Comparison of ENCODE assay signal across 7 cellular contexts in the genomic region with DNA sequence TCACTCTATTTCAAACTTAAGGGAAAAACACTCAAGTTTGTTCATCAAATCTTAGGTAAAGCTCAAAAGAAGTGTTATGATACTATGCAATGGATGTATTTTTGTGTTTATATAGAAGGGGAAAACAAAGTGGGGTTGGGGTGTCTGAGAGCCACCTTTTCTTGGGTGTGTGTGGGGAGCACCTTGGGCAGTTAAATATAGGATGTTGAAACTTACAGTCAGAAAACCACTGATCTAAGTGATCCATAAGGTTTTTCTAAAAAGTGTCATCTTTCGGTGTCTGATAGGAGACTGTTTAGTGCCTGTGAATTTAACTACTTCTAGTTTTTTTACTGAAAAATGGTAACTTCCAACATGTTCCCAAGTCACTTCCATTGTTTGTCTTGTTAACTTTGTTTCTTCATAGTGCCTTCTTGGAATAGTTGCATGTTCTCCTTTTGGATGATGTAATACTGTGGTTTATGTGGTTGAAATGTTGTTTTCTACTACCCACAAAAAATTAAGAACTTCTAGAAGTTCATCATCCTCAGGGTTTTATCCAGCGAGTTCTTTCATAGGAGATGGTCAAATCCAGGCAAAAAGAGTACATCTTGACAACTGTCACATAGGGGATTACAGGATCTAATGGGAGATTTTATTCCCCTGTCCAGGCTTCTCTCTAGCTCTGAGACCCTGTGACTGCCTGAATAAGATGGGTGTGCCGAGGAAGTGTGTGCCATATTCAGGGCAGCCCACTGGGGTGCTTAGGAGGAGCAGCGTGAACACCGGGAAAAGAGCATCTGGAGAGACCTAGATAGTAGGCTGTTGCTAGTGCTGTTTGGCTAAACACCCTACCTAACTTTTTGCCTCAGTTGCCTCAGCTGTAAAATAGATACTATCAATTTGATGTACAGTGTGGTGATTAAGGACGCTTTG. TPM values are rescaled to one million over a fixed set of nuclear protein-coding genes. Genes with fewer than 3 reads are reported as not detected.
DNase-seq lines count a peak whose midpoint lies in the region; ATAC-seq and TF ChIP-seq lines count a peak whose summit lies in the region.

No MANE protein-coding gene starts in this region.

- peaks cover 7% of the 10 kb centered on the region; the same call in 1 of the 2 replicates for H4K20me1 ChIP-seq in GM23248 (ENCODE audit: insufficient read depth)

- H3K4me3 ChIP-seq in GM23248 (peak overlapping the region; percentile 31; the same call in 1 of the 2 replicates), sigmoid colon (no peak overlapping the region)

- CTCF ChIA-PET in T-cell (lab: Charles Lee), result interaction anchor here in 1 of 2 donors (0.7 to 1.7 kb wide), 2 partner anchors 31 to 40 kb away, joined by 3 to 5 read pairs; no protein-coding TSS in a partner anchor

- H3K9me2 ChIP-seq in GM23248 (ENCODE audit: insufficient read depth), result no peaks in the 10 kb centered on the region

- intact Hi-C loops in sigmoid colon (cut with DNase I), result no loop called here

- H3K4me1 ChIP-seq in GM23248 (ENCODE audit: insufficient read depth), result peaks cover 35% of the 10 kb centered on the region
- peaks cover 0 to 46% (median 36%) of the 10 kb centered on the region in 4 donors for H3K4me1 ChIP-seq in sigmoid colon

- no peak overlapping the region for H2AFZ ChIP-seq in GM23248

- H3K27me3 ChIP-seq in GM23248 (replicated peaks; ENCODE audit: insufficient read depth) (no peaks in the 10 kb centered on the region), sigmoid colon (no peaks in the 10 kb centered on the region)

- peaks cover 27% of the 10 kb centered on the region for H3F3A ChIP-seq in GM23248 (ENCODE audit: insufficient read depth)

- no peak for TF ChIP-seq POLR2A in sigmoid colon (IDR thresholded peaks at IDR 0.05)

- no peaks in the 10 kb centered on the region for H3K9me3 Mint-ChIP-seq in T-cell
- H3K9me3 Mint-ChIP-seq in stimulated activated naive CD8-positive, alpha-beta T cell treated with anti-CD3 and anti-CD28 coated beads, Interleukin-15, amount 100 ng/mL, for 72 hours, result peaks cover 0 to 4% of the 10 kb centered on the region in 2 donors

- no peaks in the 10 kb centered on the region for H3K9me3 ChIP-seq in GM23248 (ENCODE audit: low read depth)
- no peaks in the 10 kb centered on the region for H3K9me3 ChIP-seq in sigmoid colon

- WGBS in GM23248 (ENCODE audit: low coverage in 1 of 2, low lambda C conversion rate in 2 of 2, missing lambda C conversion rate in 2 of 2), 2 experiments, result 50 to 54% methylated on average over 6 of the region's 6 CpGs
- WGBS in sigmoid colon, 2 donors, result 80 to 85% methylated on average over 6 of the region's 6 CpGs

- DNase-seq in GM23248, result peak; percentile 77
- DNase-seq in T-cell, result no peak
- DNase-seq in fibroblast of peridontal ligament (ENCODE audit: extremely low read depth), result peak; percentile 97
- DNase-seq in stimulated activated naive CD8-positive, alpha-beta T cell treated with anti-CD3 and anti-CD28 coated beads, Interleukin-15, amount 100 ng/mL, for 72 hours, result no peak
- DNase-seq in SHP77 treated with DMSO at 0.1 percent for 48 hours (lab: John Stamatoyannopoulos, UW), result no peak
- no peak for DNase-seq in sigmoid colon

- H3K9ac ChIP-seq in GM23248, result peak overlapping the region; percentile 34

- in situ Hi-C loops in GM23248 (cut with MboI), result no loop called here

- peak overlapping the region; percentile 1 to 59 (median 31) for H3K4me3 Mint-ChIP-seq in T-cell
- peak overlapping the region; percentile 38 to 46 for H3K4me3 Mint-ChIP-seq in stimulated activated naive CD8-positive, alpha-beta T cell treated with anti-CD3 and anti-CD28 coated beads, Interleukin-15, amount 100 ng/mL, for 72 hours

- H3K27ac ChIP-seq in GM23248 (peak overlapping the region; percentile 63), sigmoid colon (peak overlapping the region in 2 of 4 donors; percentile 34 to 70)

- ATAC-seq in T-cell (replicated peaks in 1 of 4) (peak in 1 of 4 experiments; percentile 31), GM21825 (IDR thresholded peaks at IDR 0.05; ENCODE audit: unreplicated experiment) (no peak)
- peak; percentile 64 for ATAC-seq in stimulated activated naive CD8-positive, alpha-beta T cell treated with anti-CD3 and anti-CD28 coated beads, Interleukin-15, amount 100 ng/mL, for 72 hours

- H3K27me3 Mint-ChIP-seq in T-cell, result no peaks in the 10 kb centered on the region
- no peaks in the 10 kb centered on the region for H3K27me3 Mint-ChIP-seq in stimulated activated naive CD8-positive, alpha-beta T cell treated with anti-CD3 and anti-CD28 coated beads, Interleukin-15, amount 100 ng/mL, for 72 hours

- TF ChIP-seq EP300 in sigmoid colon (IDR thresholded peaks at IDR 0.05), result no peak

- H3K4me1 Mint-ChIP-seq in T-cell, result peaks cover 66 to 80% (median 72%) of the 10 kb centered on the region in 3 donors
- peaks cover 75% of the 10 kb centered on the region for H3K4me1 Mint-ChIP-seq in stimulated activated naive CD8-positive, alpha-beta T cell treated with anti-CD3 and anti-CD28 coated beads, Interleukin-15, amount 100 ng/mL, for 72 hours

- H3K36me3 Mint-ChIP-seq in T-cell, result peaks cover 36% of the 10 kb centered on the region

- peaks cover 99% of the 10 kb centered on the region for H3K79me2 ChIP-seq in GM23248 (ENCODE audit: insufficient read depth)

- peak overlapping the region; percentile 59 for H3K4me2 ChIP-seq in GM23248 (ENCODE audit: unreplicated experiment)

- no peak for TF ChIP-seq CTCF in sigmoid colon (IDR thresholded peaks at IDR 0.05)

- peak overlapping the region; percentile 73 to 75 for H3K27ac Mint-ChIP-seq in T-cell
- H3K27ac Mint-ChIP-seq in stimulated activated naive CD8-positive, alpha-beta T cell treated with anti-CD3 and anti-CD28 coated beads, Interleukin-15, amount 100 ng/mL, for 72 hours, result peak overlapping the region; percentile 61 to 68

- H3K36me3 ChIP-seq in GM23248 (ENCODE audit: low read depth), result peaks cover 32% of the 10 kb centered on the region
- peaks cover 0 to 33% (median 6%) of the 10 kb centered on the region in 4 donors for H3K36me3 ChIP-seq in sigmoid colon

- POLR2A ChIA-PET in T-cell (lab: Charles Lee), result interaction anchor here in 1 of 2 donors (0.5 to 0.7 kb wide), 2 partner anchors 29 to 34 kb away, joined by 4 to 8 read pairs; no protein-coding TSS in a partner anchor

RNA-seq across cellular contexts. Expression of a gene that starts 46.2 kb away (rescaled TPM):
- total RNA-seq in GM23248 (2014; rRNA removed; shearing (Covaris generic)), result 49.1 and 52.1 TPM in 2 replicates
- polyA plus RNA-seq in GM23248 (2016; fragmentation: Nextera tagmentation; extraction: Ambion mirVana) (22.7 and 23.1 TPM in 2 replicates), sigmoid colon (100 to 1,000 TPM in 1 of 3 donors, 10 to 100 TPM in 2; 60.2 to 128 (median 70.9) TPM)
- total RNA-seq in T-cell (100 to 1,000 TPM in 1 of 5 donors, 10 to 100 TPM in 4; 91.7 to 102 (median 96.7) TPM), sigmoid colon (10 to 100 TPM; 63.7 to 77.9 (median 73.4) TPM)

Comparison
In these comparisons a context has a peak if more than half of its experiments do, and no peak if none do; other contexts are left out.
1. DNase-seq: peak in GM23248 (single experiment) and fibroblast of peridontal ligament (single experiment); none in T-cell (0 of 34), stimulated activated naive CD8-positive, alpha-beta T cell treated with anti-CD3 and anti-CD28 coated beads, Interleukin-15, amount 100 ng/mL, for 72 hours (0 of 2), SHP77 treated with DMSO at 0.1 percent for 48 hours (single experiment) and sigmoid colon (single experiment).